ENCODE assay signal across 8 cellular contexts in the genomic region with DNA sequence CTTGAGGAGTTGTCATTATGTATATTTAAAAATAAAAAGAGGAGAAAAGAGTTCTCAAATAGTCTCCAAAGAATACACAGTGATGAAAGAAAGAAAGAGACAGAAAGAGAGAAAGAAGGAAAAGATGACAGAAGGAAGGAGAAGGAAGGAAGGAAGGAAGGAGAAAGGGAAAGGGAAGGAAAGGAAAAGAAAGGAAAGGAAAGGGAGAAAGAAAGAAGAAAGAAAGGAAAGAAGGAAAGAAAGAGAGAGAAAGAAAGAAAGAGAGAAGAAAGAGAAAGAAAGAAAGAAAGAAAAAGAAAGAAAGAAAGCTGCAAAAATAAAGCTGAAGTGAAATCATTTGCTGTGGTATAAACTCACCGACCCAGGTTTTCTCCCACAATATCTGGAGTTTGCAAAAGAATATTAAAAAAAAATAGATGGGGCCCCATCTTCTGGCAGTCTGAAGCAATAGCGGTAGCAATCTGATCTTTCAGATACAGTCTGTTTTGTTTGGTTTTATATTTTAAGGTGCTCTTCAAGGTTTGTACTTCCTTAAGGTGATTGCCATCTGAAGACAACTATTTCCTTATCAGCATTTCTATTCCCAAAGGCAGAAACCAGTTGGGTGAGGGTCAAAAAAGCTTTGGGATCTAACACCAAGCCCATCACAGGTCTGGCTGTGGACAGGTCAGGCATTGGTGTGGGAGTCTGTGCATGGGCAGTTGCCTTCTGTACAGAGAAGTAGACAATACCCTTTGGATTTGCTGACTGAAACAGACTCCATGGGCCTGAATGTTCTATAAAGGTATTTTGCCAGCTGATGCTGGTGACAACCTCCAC.
DNase-seq lines count a peak whose midpoint lies in the region; ATAC-seq and TF ChIP-seq lines count a peak whose summit lies in the region.

No MANE protein-coding gene starts in this region.

- DNase-seq in GM12865 (ENCODE audit: low read depth) (peak; percentile 56), HPDE6-E6E7 (ENCODE audit: extremely low spot score) (peak; percentile 19), left lung (no peak), iPS-NIHi7 (ENCODE audit: extremely low spot score) (no peak)

- no peaks in the 10 kb centered on the region for H3K27me3 ChIP-seq in left lung

- H3K4me1 ChIP-seq in left lung, result no peaks in the 10 kb centered on the region

- no peak overlapping the region for H3K27ac ChIP-seq in left lung

- no peaks in the 10 kb centered on the region for H3K9me3 ChIP-seq in left lung

- H3K4me3 ChIP-seq in GM12865 (ENCODE audit: low read depth, low read length) (no peak overlapping the region), WI38 (ENCODE audit: low read depth, low read length) (no peak overlapping the region), left lung (no peak overlapping the region)

- no peaks in the 10 kb centered on the region for H3K36me3 ChIP-seq in left lung

- intact Hi-C loops in left lung (cut with DNase I), result no loop called here

- peak; percentile 47 for TF ChIP-seq CTCF in GM12865 (IDR thresholded peaks at IDR 0.05; ENCODE audit: insufficient read depth, low read depth, low read length, missing control alignments)
- peak; percentile 30; the same call in 1 of the 2 replicates for TF ChIP-seq CTCF in WI38 (IDR thresholded peaks at IDR 0.05; ENCODE audit: low read depth, low read length)
- TF ChIP-seq CTCF in left lung (IDR thresholded peaks at IDR 0.05), result peak; percentile 25 to 44

- ATAC-seq in left lung (peak; percentile 73), GM21619 (IDR thresholded peaks at IDR 0.05; ENCODE audit: unreplicated experiment) (no peak), GM18907 (IDR thresholded peaks at IDR 0.05; ENCODE audit: unreplicated experiment) (no peak), HG03045 (IDR thresholded peaks at IDR 0.05; ENCODE audit: unreplicated experiment) (no peak)

Comparison
In these comparisons a context has a peak if more than half of its experiments do, and no peak if none do; other contexts are left out.
1. DNase-seq: peak in GM12865 (single experiment) and HPDE6-E6E7 (single experiment); none in left lung (0 of 2) and iPS-NIHi7 (single experiment).
2. Peak in every context shown above with its lines, with median percentiles within 50 percentile points of each other: CTCF ChIP-seq.